In genomic region chr10:128156999-128157755, GRCh38 we compare ENCODE assay signal across 18 cellular contexts. TPM values are rescaled to one million over a fixed set of nuclear protein-coding genes. Genes with fewer than 3 reads are reported as not detected.
A peak's percentile ranks its signal among the peaks of the same experiment; 100 is the strongest.
DNase-seq lines count a peak whose midpoint lies in the region; ATAC-seq and TF ChIP-seq lines count a peak whose summit lies in the region.
"Had no signal": no experiment of that assay in that cellular context is flagged by ENCODE, and none has a peak within 500 bp of the region (broad histone marks: within the 10 kb centered on the region; RNA-seq: fewer than 3 reads in every experiment).

No MANE protein-coding gene starts in this region.

- peaks cover 24% of the 10 kb centered on the region for H3K4me1 Mint-ChIP-seq in type B pancreatic cell (ENCODE audit: unreplicated experiment)

- TF ChIP-seq CTCF in right atrium auricular region (IDR thresholded peaks at IDR 0.05) (no peak), colonic mucosa (IDR thresholded peaks at IDR 0.05) (no peak), liver (IDR thresholded peaks at IDR 0.05; ENCODE audit: low read depth, low read length, missing input control) (no peak), type B pancreatic cell (conservative IDR thresholded peaks at IDR 0.05) (no peak), GM20000 (IDR thresholded peaks at IDR 0.05; ENCODE audit: extremely low read depth, missing control alignments) (no peak)

- H3K4me3 Mint-ChIP-seq in type B pancreatic cell = peak overlapping the region; percentile 5
- H3K4me3 Mint-ChIP-seq: CD8-positive, alpha-beta memory T cell had no signal

- H3K27ac ChIP-seq in right atrium auricular region (no peak overlapping the region), right cardiac atrium (ENCODE audit: low read length) (no peak overlapping the region), colonic mucosa (no peak overlapping the region), liver (ENCODE audit: low read depth in 1 of 2, low read length in 2 of 2) (peak overlapping the region; percentile 71 to 89)

- peak overlapping the region; percentile 66 for H3K27ac Mint-ChIP-seq in type B pancreatic cell

- H3K36me3 ChIP-seq in right atrium auricular region = no peaks in the 10 kb centered on the region
- H3K36me3 ChIP-seq in colonic mucosa = no peaks in the 10 kb centered on the region
- H3K36me3 ChIP-seq in liver (ENCODE audit: control insufficient read depth in 4 of 4, insufficient read depth in 3 of 4, low read depth in 1 of 4, low read length in 3 of 4) = no peaks in the 10 kb centered on the region

- intact Hi-C loops in right cardiac atrium (cut with DNase I) (no loop called here), colonic mucosa (cut with DNase I) (no loop called here)

- H3K9me3 ChIP-seq in right atrium auricular region = no peaks in the 10 kb centered on the region
- no peaks in the 10 kb centered on the region for H3K9me3 ChIP-seq in right cardiac atrium (ENCODE audit: control insufficient read depth, low read length)
- H3K9me3 ChIP-seq in colonic mucosa = no peaks in the 10 kb centered on the region
- no peaks in the 10 kb centered on the region for H3K9me3 ChIP-seq in liver (ENCODE audit: control insufficient read depth in 4 of 4, low read length in 3 of 4)

- H3K27me3 ChIP-seq in right atrium auricular region (no peaks in the 10 kb centered on the region), right cardiac atrium (ENCODE audit: control insufficient read depth, insufficient read depth) (no peaks in the 10 kb centered on the region), colonic mucosa (no peaks in the 10 kb centered on the region), liver (ENCODE audit: control insufficient read depth in 4 of 4, insufficient read depth in 4 of 4, low read length in 3 of 4) (peaks cover 0 to 2% (median 0%) of the 10 kb centered on the region in 4 donors)

- WGBS in right cardiac atrium = 74% methylated on average over 9 of the region's 9 CpGs
- 33% methylated on average over 9 of the region's 9 CpGs for WGBS in liver

- H3K4me3 ChIP-seq in right atrium auricular region (no peak overlapping the region), right cardiac atrium (ENCODE audit: low read length) (no peak overlapping the region), colonic mucosa (no peak overlapping the region), liver (ENCODE audit: low read depth in 1 of 3, low read length in 3 of 3) (no peak overlapping the region)

- TF ChIP-seq RAD21 in liver (IDR thresholded peaks at IDR 0.05) = peak; percentile 38 to 43

- H3K4me1 ChIP-seq in right atrium auricular region (no peaks in the 10 kb centered on the region), right cardiac atrium (ENCODE audit: control insufficient read depth, insufficient read depth, low read length) (no peaks in the 10 kb centered on the region), colonic mucosa (no peaks in the 10 kb centered on the region), liver (ENCODE audit: control insufficient read depth in 4 of 4, insufficient read depth in 4 of 4, low read length in 3 of 4) (peaks cover 0 to 25% (median 16%) of the 10 kb centered on the region in 4 donors)

- H3K9me3 Mint-ChIP-seq in type B pancreatic cell = no peaks in the 10 kb centered on the region
- H3K9me3 Mint-ChIP-seq: CD8-positive, alpha-beta memory T cell had no signal

- H3K27me3 Mint-ChIP-seq in type B pancreatic cell = peaks cover 52% of the 10 kb centered on the region

- no peak for ATAC-seq in right cardiac atrium
- no peak for ATAC-seq in GM18861 (IDR thresholded peaks at IDR 0.05; ENCODE audit: unreplicated experiment)

- H3K36me3 Mint-ChIP-seq in type B pancreatic cell = no peaks in the 10 kb centered on the region
- H3K36me3 Mint-ChIP-seq: CD8-positive, alpha-beta memory T cell had no signal

- H3K9ac ChIP-seq in colonic mucosa (ENCODE audit: low read depth in 2 of 2, low read length in 2 of 2) (no peak overlapping the region), liver (ENCODE audit: low read depth in 1 of 2, low read length in 2 of 2) (no peak overlapping the region)

- peak; percentile 38 for DNase-seq in right atrium auricular region (ENCODE audit: low spot score)
- DNase-seq in right cardiac atrium = no peak
- DNase-seq in colonic mucosa = peak; percentile 84
- no peak for DNase-seq in type B pancreatic cell (ENCODE audit: extremely low spot score, unreplicated experiment)
- DNase-seq in SKM-1 treated with dmso at 0.1 percent for 144 hours (lab: John Stamatoyannopoulos, UW; ENCODE audit: unreplicated experiment) = no peak
- DNase-seq in GM20000 (ENCODE audit: low spot score) = no peak
- DNase-seq: 8988T; CD8-positive, alpha-beta memory T cell; GOT3; NCI-H1105 treated with DMSO at 0.1 percent for 48 hours; NCI-H187; NCI-H226; NCI-H526 treated with DMSO at 0.1 percent for 48 hours; OCI-M1; RPMI8226; SIG-M5 had no signal

TF ChIP-seq in liver, 16 proteins besides CTCF, POLR2A, EP300 and RAD21:
- TF ChIP-seq HNF4A (conservative IDR thresholded peaks at IDR 0.05) (peak; percentile 99), MAX (IDR thresholded peaks at IDR 0.05) (peak; percentile 84), RXRA (IDR thresholded peaks at IDR 0.05) (peak; percentile 85 to 89), JUND (IDR thresholded peaks at IDR 0.05) (peak; percentile 86 to 88), NR2F2 (IDR thresholded peaks at IDR 0.05) (peak; percentile 24), EGR1 (IDR thresholded peaks at IDR 0.05; ENCODE audit: low read depth in 2 of 2) (peak in 1 of 2 donors; percentile 49), FOXA2 (IDR thresholded peaks at IDR 0.05) (peak; percentile 30), HNF4G (IDR thresholded peaks at IDR 0.05) (peak; percentile 97), SP1 (IDR thresholded peaks at IDR 0.05) (peak; percentile 100), GABPA (IDR thresholded peaks at IDR 0.05 in 1 of 2, conservative IDR thresholded peaks at IDR 0.05 in 1 of 2) (no peak), REST (IDR thresholded peaks at IDR 0.05) (peak; percentile 91), TAF1 (conservative IDR thresholded peaks at IDR 0.05) (no peak), FOXA1 (IDR thresholded peaks at IDR 0.05) (peak; percentile 47), ZBTB33 (IDR thresholded peaks at IDR 0.05) (peak; percentile 75), YY1 (IDR thresholded peaks at IDR 0.05) (peak; percentile 78), ATF3 (IDR thresholded peaks at IDR 0.05) (peak; percentile 81)
TF ChIP-seq in liver: peak in this region for 14.

RNA-seq across cellular contexts. Expression of gene MKI67, which starts 31.0 kb away (rescaled TPM):
- total RNA-seq in right atrium auricular region (1 to 10 TPM in 1 of 2 donors, under 1 TPM in 1; 0.35 to 4.0 TPM), right cardiac atrium (1 to 10 TPM in 2 of 4 donors, under 1 TPM in 2; 0.11 to 4.9 (median 1.8) TPM), colonic mucosa (100 to 1,000 TPM in 1 of 2 donors, 10 to 100 TPM in 1; 40.2 to 148 TPM), liver (10 to 100 TPM in 1 of 2 donors, under 1 TPM in 1; 0.25 to 54.5 TPM), type B pancreatic cell (ENCODE audit: low replicate concordance) (40.5 and 104 TPM in 2 replicates)
- polyA plus RNA-seq in right cardiac atrium (0.05 TPM), liver (1 to 10 TPM in 1 of 2 donors, under 1 TPM in 1; 0.50 to 1.6 TPM)

Comparison
In these comparisons a context has a peak if more than half of its experiments do, and no peak if none do; other contexts are left out.
1. DNase-seq: peak in right atrium auricular region (single experiment) and colonic mucosa (single experiment); none in right cardiac atrium (0 of 3), type B pancreatic cell (single experiment), SKM-1 treated with dmso at 0.1 percent for 144 hours (single experiment) and GM20000 (single experiment).
2. H3K27ac ChIP-seq: peak in liver (2 of 2); none in right atrium auricular region (0 of 2), right cardiac atrium (single experiment) and colonic mucosa (single experiment).